ENCODE assay signal across 22 cellular contexts in genomic region chr4:38014421-38014852, GRCh38. TPM values are rescaled to one million over a fixed set of nuclear protein-coding genes. Genes with fewer than 3 reads are reported as not detected.
"Had no signal": no experiment of that assay in that cellular context is flagged by ENCODE, and none has a peak within 500 bp of the region (broad histone marks: within the 10 kb centered on the region; RNA-seq: fewer than 3 reads in every experiment).

No MANE protein-coding gene starts in this region.

- H3K27me3 ChIP-seq: heart right ventricle, suprapubic skin had no signal

- DNase-seq: activated CD4-positive, alpha-beta memory T cell treated with anti-CD3 and anti-CD28 coated beads for 36 hours; activated CD8-positive, alpha-beta memory T cell treated with anti-CD3 and anti-CD28 coated beads, Interleukin-2, amount 10 ng/mL, durations not matched to agents 7 days and 5 days; activated naive CD4-positive, alpha-beta T cell treated with anti-CD3 and anti-CD28 coated beads, Interleukin-2, amount 50 U/mL, for 16 hours; activated T-cell treated with anti-CD3 and anti-CD28 coated beads, Interleukin-2, amount 50 U/mL, for 1 hour; central memory CD4-positive, alpha-beta T cell; cortex of kidney; effector CD8-positive, alpha-beta T cell; foreskin melanocyte; naive thymus-derived CD8-positive, alpha-beta T cell; posterior cingulate gyrus; small intestine; stimulated activated CD4-positive, alpha-beta T cell treated with anti-CD3 and anti-CD28 coated beads, Interleukin-4, amount 100 ng/mL, for 4 hours; stimulated activated CD8-positive, alpha-beta memory T cell treated with anti-CD3 and anti-CD28 coated beads, Interleukin-4, amount 100 ng/mL, for 48 hours; stimulated activated naive CD4-positive, alpha-beta T cell treated with Interleukin-2 at 50 U/mL for 16 hours; T-helper 1 cell had no signal

- H3K9me3 Mint-ChIP-seq: activated CD4-positive, alpha-beta memory T cell treated with anti-CD3 and anti-CD28 coated beads for 36 hours; activated T-helper 2 cell treated with anti-CD3 and anti-CD28 coated beads, Interferon-gamma antibody, Interleukin-2, Interleukin-4, amounts not matched to agents 10 μg/mL and 5 μg/mL and 100 μg/mL, durations not matched to agents 14 hours and 24 hours and 36 hours; naive thymus-derived CD8-positive, alpha-beta T cell had no signal

- FAIRE-seq: small intestine had no signal

- ATAC-seq: activated CD8-positive, alpha-beta memory T cell treated with anti-CD3 and anti-CD28 coated beads, Interleukin-2, amount 10 ng/mL, durations not matched to agents 7 days and 5 days; naive thymus-derived CD8-positive, alpha-beta T cell; SK-N-SH treated with all-trans-retinoic acid at 6 μM for 48 hours had no signal

- H3K9me3 ChIP-seq: heart right ventricle, suprapubic skin had no signal

- H3K4me3 ChIP-seq: heart right ventricle, suprapubic skin had no signal

- H3K27ac ChIP-seq: suprapubic skin had no signal

- H3K4me3 Mint-ChIP-seq: activated CD4-positive, alpha-beta memory T cell treated with anti-CD3 and anti-CD28 coated beads for 36 hours; activated CD8-positive, alpha-beta memory T cell treated with anti-CD3 and anti-CD28 coated beads, Interleukin-2, amount 10 ng/mL, durations not matched to agents 7 days and 5 days; naive thymus-derived CD8-positive, alpha-beta T cell had no signal

- H3K27ac Mint-ChIP-seq: activated CD4-positive, alpha-beta memory T cell treated with anti-CD3 and anti-CD28 coated beads for 36 hours; activated CD8-positive, alpha-beta memory T cell treated with anti-CD3 and anti-CD28 coated beads, Interleukin-2, amount 10 ng/mL, durations not matched to agents 7 days and 5 days; activated T-helper 2 cell treated with anti-CD3 and anti-CD28 coated beads, Interferon-gamma antibody, Interleukin-2, Interleukin-4, amounts not matched to agents 10 μg/mL and 5 μg/mL and 100 μg/mL, durations not matched to agents 14 hours and 24 hours and 36 hours; naive thymus-derived CD8-positive, alpha-beta T cell had no signal

- H3K27me3 Mint-ChIP-seq: activated CD4-positive, alpha-beta memory T cell treated with anti-CD3 and anti-CD28 coated beads for 36 hours; activated CD8-positive, alpha-beta memory T cell treated with anti-CD3 and anti-CD28 coated beads, Interleukin-2, amount 10 ng/mL, durations not matched to agents 7 days and 5 days; naive thymus-derived CD8-positive, alpha-beta T cell had no signal

RNA-seq across cellular contexts. Expression of gene PTTG2, which starts 54.2 kb away (rescaled TPM):
- total RNA-seq: activated CD4-positive, alpha-beta memory T cell treated with anti-CD3 and anti-CD28 coated beads for 36 hours; activated T-helper 2 cell treated with anti-CD3 and anti-CD28 coated beads, Interferon-gamma antibody, Interleukin-2, Interleukin-4, amounts not matched to agents 10 μg/mL and 5 μg/mL and 100 μg/mL, durations not matched to agents 14 hours and 24 hours and 36 hours; fibroblast of lung; mammary epithelial cell; suprapubic skin had no signal
- polyA plus RNA-seq: adipose tissue; fibroblast of lung; mammary epithelial cell; naive thymus-derived CD8-positive, alpha-beta T cell had no signal
